In genomic region chr5:68861099-68861498, GRCh38 we compare ENCODE assay signal across 25 cellular contexts.
A peak's percentile ranks its signal among the peaks of the same experiment; 100 is the strongest.
DNase-seq lines count a peak whose midpoint lies in the region; ATAC-seq, FAIRE-seq and TF ChIP-seq lines count a peak whose summit lies in the region.
"Had no signal": no experiment of that assay in that cellular context is flagged by ENCODE, and none has a peak within 500 bp of the region (broad histone marks: within the 10 kb centered on the region; RNA-seq: fewer than 3 reads in every experiment).

No MANE protein-coding gene starts in this region.

- H4K91ac ChIP-seq in H1 (replicated peaks; ENCODE audit: insufficient read length, low read length): no peak overlapping the region

- no peak for FAIRE-seq in H1 (lab: Jason Lieb, UNC)
- FAIRE-seq: GM12891, GM19239 had no signal

- H3K9me3 ChIP-seq in SK-N-SH: no peaks in the 10 kb centered on the region
- peaks cover 4 to 12% of the 10 kb centered on the region in 2 experiments for H3K9me3 ChIP-seq in H1 (ENCODE audit: insufficient read depth in 2 of 2, low read depth in 1 of 2, low read length in 1 of 2)

- POLR2A ChIA-PET in SK-N-SH (lab: Yijun Ruan, JAX) (no interaction called here), WTC11 (lab: Charles Lee) (no interaction called here), H1 (lab: Charles Lee; ENCODE audit: partially characterized antibody) (no interaction called here)

- H3K23me2 ChIP-seq in H1 (ENCODE audit: low read depth, low read length): no peaks in the 10 kb centered on the region

- H3K4me1 ChIP-seq in SK-N-SH (ENCODE audit: control insufficient read depth in 1 of 2, insufficient read depth in 2 of 2, low read depth in 1 of 2, low read length in 1 of 2) (peaks cover 0 to 7% of the 10 kb centered on the region in 2 experiments; a peak in 1 of 4 replicates), H1 (replicated peaks in 1 of 4; ENCODE audit: control insufficient read depth in 3 of 4, insufficient read depth in 4 of 4, low read length in 3 of 4) (no peaks in the 10 kb centered on the region)
- H3K4me1 ChIP-seq: A549; BLaER1 treated with 17β-estradiol and CSF1 and Interleukin-3, amounts not matched to agents 10 nM and 100 nM; Caco-2 had no signal

- H2BK120ac ChIP-seq in H1 (replicated peaks; ENCODE audit: low read depth, low read length): no peak overlapping the region

- H3K79me1 ChIP-seq in H1 (ENCODE audit: low read depth, low read length): no peaks in the 10 kb centered on the region

- no peaks in the 10 kb centered on the region for H3K79me2 ChIP-seq in SK-N-SH (ENCODE audit: insufficient read depth)
- H3K79me2 ChIP-seq in H1 (ENCODE audit: control insufficient read depth in 1 of 2, insufficient read depth in 2 of 2, low read length in 2 of 2): no peaks in the 10 kb centered on the region

- H4K8ac ChIP-seq in H1 (ENCODE audit: extremely low read depth, insufficient read depth, low read length): no peak overlapping the region

- TF ChIP-seq EP300 in SK-N-SH (IDR thresholded peaks at IDR 0.05; ENCODE audit: borderline replicate concordance in 1 of 2, low read depth in 1 of 2, low read length in 1 of 2) (no peak), H1 (IDR thresholded peaks at IDR 0.05; ENCODE audit: borderline replicate concordance in 1 of 2, low read depth in 2 of 2, low read length in 2 of 2) (no peak)

- no peaks in the 10 kb centered on the region for H3K9me2 ChIP-seq in SK-N-SH

- no peak overlapping the region for H3K4ac ChIP-seq in H1 (replicated peaks; ENCODE audit: insufficient read length, low read depth, low read length)

- H3K27ac ChIP-seq in SK-N-SH (ENCODE audit: low read depth in 2 of 2, low read length in 1 of 2) (no peak overlapping the region), H1 (ENCODE audit: low read depth, low read length) (no peak overlapping the region)
- H3K27ac ChIP-seq: 22Rv1; A549; BLaER1 treated with 17β-estradiol and CSF1 and Interleukin-3, amounts not matched to agents 10 nM and 100 nM; C4-2B had no signal

- no peak overlapping the region for H3K14ac ChIP-seq in H1 (ENCODE audit: insufficient read length)

- peaks cover 2% of the 10 kb centered on the region for H3K27me3 Mint-ChIP-seq in WTC11 (ENCODE audit: low read depth)

- CTCF ChIA-PET in SK-N-SH (lab: Yijun Ruan, JAX): no interaction called here
- CTCF ChIA-PET in WTC11 (lab: Charles Lee): no interaction called here
- CTCF ChIA-PET in H1 (lab: Charles Lee; ENCODE audit: partially characterized antibody): interaction anchor here (0.6 kb wide), 1 partner anchor 81 kb away, joined by 3 read pairs; no protein-coding TSS in a partner anchor

- no peak overlapping the region for H2BK15ac ChIP-seq in H1 (ENCODE audit: low read length)

- H3K27ac Mint-ChIP-seq in WTC11: no peak overlapping the region
- H3K27ac Mint-ChIP-seq: B cell; CD4-positive, alpha-beta T cell; CD8-positive, alpha-beta T cell had no signal

- no peak for TF ChIP-seq POLR2A in H1 (IDR thresholded peaks at IDR 0.05; ENCODE audit: control extremely low read depth in 1 of 2, low read depth in 2 of 2, low read length in 2 of 2)

- no peak for TF ChIP-seq RAD21 in SK-N-SH (IDR thresholded peaks at IDR 0.05; ENCODE audit: low read length)
- TF ChIP-seq RAD21 in H1 (IDR thresholded peaks at IDR 0.05 in 1 of 2, conservative IDR thresholded peaks at IDR 0.05 in 1 of 2; ENCODE audit: low read depth in 2 of 2, low read length in 2 of 2): no peak

- no peak overlapping the region for H2BK5ac ChIP-seq in H1 (ENCODE audit: low read depth, low read length)

- no peak overlapping the region for H3K18ac ChIP-seq in H1 (ENCODE audit: extremely low read depth, low read length)

- H3K9ac ChIP-seq in SK-N-SH (no peak overlapping the region), H1 (replicated peaks in 1 of 4; ENCODE audit: extremely low read depth in 1 of 4, low read depth in 3 of 4, low read length in 3 of 4) (no peak overlapping the region)
- H3K9ac ChIP-seq: BLaER1 treated with 17β-estradiol and CSF1 and Interleukin-3, amounts not matched to agents 10 nM and 100 nM had no signal

- H2AFZ ChIP-seq in SK-N-SH (ENCODE audit: low read depth) (no peak overlapping the region), H1 (ENCODE audit: low read length) (no peak overlapping the region)

- no peak overlapping the region for H3K4me3 Mint-ChIP-seq in WTC11
- H3K4me3 Mint-ChIP-seq: B cell; CD4-positive, alpha-beta T cell; CD8-positive, alpha-beta T cell had no signal

- H3K27me3 ChIP-seq in SK-N-SH (ENCODE audit: insufficient read depth) (no peaks in the 10 kb centered on the region), H1 (replicated peaks in 1 of 4; ENCODE audit: control insufficient read depth in 3 of 4, extremely low read depth in 1 of 4, insufficient read depth in 3 of 4, low read length in 3 of 4) (no peaks in the 10 kb centered on the region)
- H3K27me3 ChIP-seq: BLaER1 treated with 17β-estradiol and CSF1 and Interleukin-3, amounts not matched to agents 10 nM and 100 nM had no signal

- no peak for TF ChIP-seq CTCF in SK-N-SH (IDR thresholded peaks at IDR 0.05)
- TF ChIP-seq CTCF in WTC11 (IDR thresholded peaks at IDR 0.05): no peak
- no peak for TF ChIP-seq CTCF in H1 (IDR thresholded peaks at IDR 0.05; ENCODE audit: control extremely low read depth in 1 of 3, insufficient read depth in 1 of 3, low read depth in 1 of 3, low read length in 3 of 3)
- TF ChIP-seq CTCF in GM10266 (IDR thresholded peaks at IDR 0.05; ENCODE audit: control insufficient read depth, insufficient read depth, low read depth, missing control alignments): no peak

- DNase-seq in SK-N-SH (no peak), WTC11 (ENCODE audit: low spot score) (no peak), H1 (ENCODE audit: low read depth in 1 of 2, low spot score in 2 of 2) (no peak), GM10266 (ENCODE audit: extremely low spot score) (no peak), KG1 (lab: John Stamatoyannopoulos, UW) (no peak)
- DNase-seq: AML-193; Caco-2; Calu3; CD4-positive, alpha-beta T cell; CD8-positive, alpha-beta T cell; DMS 273 treated with DMSO at 0.1 percent for 48 hours; DMS153; DMS53; DMS79; DND-41; EL; GDM1 had no signal

- H3K56ac ChIP-seq in H1 (replicated peaks; ENCODE audit: insufficient read length, low read depth, low read length): no peak overlapping the region

- no peak overlapping the region for H2AK5ac ChIP-seq in H1 (ENCODE audit: low read depth, low read length)

- no peak overlapping the region for H3K23ac ChIP-seq in H1 (ENCODE audit: insufficient read length)

- no peaks in the 10 kb centered on the region for H3F3A ChIP-seq in SK-N-SH (replicated peaks; ENCODE audit: insufficient read depth)

- H3K9me3 Mint-ChIP-seq in WTC11: peaks cover 63% of the 10 kb centered on the region

- H3K36me3 Mint-ChIP-seq in WTC11: peaks cover 39% of the 10 kb centered on the region
- H3K36me3 Mint-ChIP-seq: CD8-positive, alpha-beta T cell had no signal

- H2BK12ac ChIP-seq in H1 (ENCODE audit: low read depth, low read length): no peak overlapping the region

- ATAC-seq in SK-N-SH treated with all-trans-retinoic acid at 6 μM for 48 hours: no peak
- no peak for ATAC-seq in WTC11
- ATAC-seq: A549; CD8-positive, alpha-beta T cell had no signal

- 0 out of 2 replicates have a peak, but pooled peaks cover 3% of the 10 kb centered on the region for H3K4me1 Mint-ChIP-seq in WTC11
- H3K4me1 Mint-ChIP-seq: B cell had no signal

- H3K4me2 ChIP-seq in SK-N-SH (no peak overlapping the region), H1 (ENCODE audit: insufficient read depth in 1 of 2, low read depth in 2 of 2, low read length in 2 of 2) (no peak overlapping the region)
- H3K4me2 ChIP-seq: A549; BLaER1 treated with 17β-estradiol and CSF1 and Interleukin-3, amounts not matched to agents 10 nM and 100 nM had no signal

- no peak overlapping the region for H2BK20ac ChIP-seq in H1 (ENCODE audit: low read length)

- no peak overlapping the region for H3K4me3 ChIP-seq in SK-N-SH (ENCODE audit: low read depth in 2 of 2, low read length in 1 of 2)
- no peak overlapping the region for H3K4me3 ChIP-seq in H1 (ENCODE audit: extremely low read depth in 1 of 4, insufficient read depth in 2 of 4, low read depth in 3 of 4, low read length in 4 of 4)
- H3K4me3 ChIP-seq: A549; BLaER1 treated with 17β-estradiol and CSF1 and Interleukin-3, amounts not matched to agents 10 nM and 100 nM had no signal

- H4K20me1 ChIP-seq in SK-N-SH (ENCODE audit: insufficient read depth) (no peaks in the 10 kb centered on the region), H1 (replicated peaks in 1 of 2; ENCODE audit: control insufficient read depth in 1 of 2, insufficient read depth in 2 of 2, low read length in 2 of 2) (no peaks in the 10 kb centered on the region)
- H4K20me1 ChIP-seq: BLaER1 treated with 17β-estradiol and CSF1 and Interleukin-3, amounts not matched to agents 10 nM and 100 nM had no signal

- H3K36me3 ChIP-seq in SK-N-SH (replicated peaks in 1 of 2; ENCODE audit: control insufficient read depth in 1 of 2, insufficient read depth in 2 of 2, low read length in 1 of 2) (no peaks in the 10 kb centered on the region), H1 (ENCODE audit: control insufficient read depth in 2 of 4, insufficient read depth in 4 of 4, low read length in 3 of 4) (no peaks in the 10 kb centered on the region)
- H3K36me3 ChIP-seq: BLaER1 treated with 17β-estradiol and CSF1 and Interleukin-3, amounts not matched to agents 10 nM and 100 nM had no signal

- H4K5ac ChIP-seq in H1 (ENCODE audit: insufficient read length, low read depth, low read length): no peak overlapping the region

TF ChIP-seq in SK-N-SH treated with all-trans-retinoic acid at 6 μM for 48 hours, 23 proteins besides CTCF, POLR2A, EP300 and RAD21:
- TF ChIP-seq ZNF8 (CRISPR knock-in tag; IDR thresholded peaks at IDR 0.05) (peak; percentile 99), ESRRG (CRISPR knock-in tag; IDR thresholded peaks at IDR 0.05) (no peak)

TF ChIP-seq in WTC11, 78 proteins besides CTCF, POLR2A, EP300 and RAD21 (continues in another document):
- TF ChIP-seq ZNF416 (CRISPR knock-in tag; IDR thresholded peaks at IDR 0.05): no peak

TF ChIP-seq in H1, 55 proteins besides CTCF, POLR2A, EP300 and RAD21:
- TF ChIP-seq SIX5 (IDR thresholded peaks at IDR 0.05; ENCODE audit: low read depth, low read length) (no peak), HDAC2 (IDR thresholded peaks at IDR 0.05; ENCODE audit: borderline replicate concordance in 1 of 2, low read depth in 2 of 2, low read length in 2 of 2) (peak in 1 of 2 experiments; percentile 70; a peak in 1 of 4 replicates), KDM1A (IDR thresholded peaks at IDR 0.05; ENCODE audit: borderline replicate concordance, low read length) (peak; percentile 79; the same call in 1 of the 2 replicates)
